Comparison of ENCODE assay signal across 35 cellular contexts in genomic region chr3:196804775-196805174, GRCh38.
"Had no signal": no experiment of that assay in that cellular context is flagged by ENCODE, and none has a peak within 500 bp of the region (broad histone marks: within the 10 kb centered on the region; RNA-seq: fewer than 3 reads in every experiment).

No MANE protein-coding gene starts in this region.

- H3K27ac Mint-ChIP-seq: activated CD4-positive, alpha-beta T cell treated with anti-CD3 and anti-CD28 coated beads, Interleukin-2, amount 10 ng/mL, durations not matched to agents 7 days and 5 days; T-helper 1 cell treated with Interleukin-12 subunit alpha and Interleukin-12 subunit beta and Interleukin-4 antibody, amounts not matched to agents 30 μg/mL and 1 μg/mL, for 36 hours; WTC11 had no signal

- H3K27ac ChIP-seq: adrenal gland, body of pancreas, brain microvascular endothelial cell, breast epithelium, WERI-Rb-1 had no signal

- H3K27me3 ChIP-seq: adrenal gland, body of pancreas, brain microvascular endothelial cell, breast epithelium had no signal

- H3K27me3 Mint-ChIP-seq: activated CD4-positive, alpha-beta memory T cell treated with anti-CD3 and anti-CD28 coated beads, Interleukin-2, amount 10 ng/mL, durations not matched to agents 7 days and 5 days; activated CD4-positive, alpha-beta T cell treated with anti-CD3 and anti-CD28 coated beads for 36 hours; activated CD4-positive, alpha-beta T cell treated with anti-CD3 and anti-CD28 coated beads, Interleukin-2, amount 10 ng/mL, durations not matched to agents 7 days and 5 days; activated CD8-positive, alpha-beta memory T cell treated with anti-CD3 and anti-CD28 coated beads, Interleukin-2, amount 10 ng/mL, durations not matched to agents 7 days and 5 days; activated naive CD8-positive, alpha-beta T cell treated with anti-CD3 and anti-CD28 coated beads for 36 hours; activated T-cell treated with anti-CD3 and anti-CD28 coated beads, Interleukin-2, amount 50 U/mL, for 24 hours had no signal

- DNase-seq: activated CD4-positive, alpha-beta memory T cell treated with anti-CD3 and anti-CD28 coated beads, Interleukin-2, amount 10 ng/mL, durations not matched to agents 7 days and 5 days; activated CD4-positive, alpha-beta T cell treated with anti-CD3 and anti-CD28 coated beads for 1 hour; activated CD4-positive, alpha-beta T cell treated with anti-CD3 and anti-CD28 coated beads for 48 hours; activated CD4-positive, alpha-beta T cell treated with anti-CD3 and anti-CD28 coated beads, Interleukin-2, amount 10 ng/mL, durations not matched to agents 7 days and 5 days; activated CD4-positive, alpha-beta T cell treated with anti-CD3 and anti-CD28 coated beads, Interleukin-2, amount 50 U/mL, for 48 hours; activated CD4-positive, CD25-positive, alpha-beta regulatory T cell; activated CD8-positive, alpha-beta memory T cell treated with anti-CD3 and anti-CD28 coated beads for 24 hours; activated CD8-positive, alpha-beta memory T cell treated with anti-CD3 and anti-CD28 coated beads, Interleukin-2, amount 10 ng/mL, durations not matched to agents 7 days and 5 days; activated CD8-positive, alpha-beta memory T cell treated with anti-CD3 and anti-CD28 coated beads, Interleukin-2, amount 50 U/mL, for 48 hours; activated CD8-positive, alpha-beta T cell treated with anti-CD3 and anti-CD28 coated beads, Interleukin-2, amount 10 ng/mL, durations not matched to agents 7 days and 5 days; activated effector memory CD4-positive, alpha-beta T cell treated with anti-CD3 and anti-CD28 coated beads, Interleukin-2, amount 50 U/mL, for 16 hours; activated gamma-delta T cell treated with Interleukin-2 at 50 U/mL for 16 hours; activated naive CD4-positive, alpha-beta T cell; activated naive CD4-positive, alpha-beta T cell treated with anti-CD3 and anti-CD28 coated beads for 36 hours; activated naive CD4-positive, alpha-beta T cell treated with anti-CD3 and anti-CD28 coated beads, Interleukin-2, amount 50 U/mL, for 16 hours; activated naive CD8-positive, alpha-beta T cell treated with anti-CD3 and anti-CD28 coated beads for 36 hours; activated T-cell treated with anti-CD3 and anti-CD28 coated beads, Interleukin-2, amount 50 U/mL, for 24 hours; activated T-cell treated with anti-CD3 and anti-CD28 coated beads, Interleukin-2, amount 50 U/mL, for 48 hours; adrenal gland; amniotic stem cell; aorta; body of pancreas; brain microvascular endothelial cell; central memory CD4-positive, alpha-beta T cell; T-helper 1 cell; T-helper 9 cell; WERI-Rb-1 had no signal

- H3K9me3 Mint-ChIP-seq: activated CD4-positive, alpha-beta T cell treated with anti-CD3 and anti-CD28 coated beads, Interleukin-2, amount 10 ng/mL, durations not matched to agents 7 days and 5 days; activated naive CD4-positive, alpha-beta T cell treated with anti-CD3 and anti-CD28 coated beads for 36 hours; activated naive CD4-positive, alpha-beta T cell treated with anti-CD3 and anti-CD28 coated beads, Interleukin-2, amount 50 U/mL, for 72 hours; activated naive CD8-positive, alpha-beta T cell treated with anti-CD3 and anti-CD28 coated beads for 36 hours; activated T-cell treated with anti-CD3 and anti-CD28 coated beads, Interleukin-2, amount 50 U/mL, for 24 hours; T-helper 1 cell treated with Interleukin-12 subunit alpha and Interleukin-12 subunit beta and Interleukin-4 antibody, amounts not matched to agents 30 μg/mL and 1 μg/mL, for 36 hours; T-helper 2 cell treated with Interferon-gamma antibody and Interleukin-4, amounts not matched to agents 5 μg/mL and 100 μg/mL, for 36 hours; WTC11 had no signal

- H3K4me3 ChIP-seq: adrenal gland, body of pancreas, breast epithelium had no signal

- FAIRE-seq: astrocyte, TTC549 had no signal

- H3K36me3 ChIP-seq: WERI-Rb-1 had no signal

- H3K9me3 ChIP-seq: adrenal gland, body of pancreas, breast epithelium had no signal

- H3K4me1 ChIP-seq: adrenal gland, body of pancreas, breast epithelium had no signal

- H3K4me3 Mint-ChIP-seq: activated CD4-positive, alpha-beta memory T cell treated with anti-CD3 and anti-CD28 coated beads, Interleukin-2, amount 10 ng/mL, durations not matched to agents 7 days and 5 days; activated CD4-positive, alpha-beta T cell treated with anti-CD3 and anti-CD28 coated beads, Interleukin-2, amount 10 ng/mL, durations not matched to agents 7 days and 5 days; activated CD8-positive, alpha-beta memory T cell treated with anti-CD3 and anti-CD28 coated beads, Interleukin-2, amount 10 ng/mL, durations not matched to agents 7 days and 5 days; activated CD8-positive, alpha-beta T cell treated with anti-CD3 and anti-CD28 coated beads, Interleukin-2, amount 10 ng/mL, durations not matched to agents 7 days and 5 days; activated naive CD4-positive, alpha-beta T cell treated with anti-CD3 and anti-CD28 coated beads for 36 hours; activated naive CD8-positive, alpha-beta T cell treated with anti-CD3 and anti-CD28 coated beads for 36 hours; activated T-cell treated with anti-CD3 and anti-CD28 coated beads, Interleukin-2, amount 50 U/mL, for 24 hours; T-helper 1 cell treated with Interleukin-12 subunit alpha and Interleukin-12 subunit beta and Interleukin-4 antibody, amounts not matched to agents 30 μg/mL and 1 μg/mL, for 36 hours; T-helper 2 cell treated with Interferon-gamma antibody and Interleukin-4, amounts not matched to agents 5 μg/mL and 100 μg/mL, for 36 hours; WTC11 had no signal
